7 cellular contexts compared by ENCODE assay signal in genomic region chr11:67372232-67372992, GRCh38. TPM values are rescaled to one million over a fixed set of nuclear protein-coding genes. Genes with fewer than 3 reads are reported as not detected.
DNase-seq lines count a peak whose midpoint lies in the region; ATAC-seq and TF ChIP-seq lines count a peak whose summit lies in the region.
"Had no signal": no experiment of that assay in that cellular context is flagged by ENCODE, and none has a peak within 500 bp of the region (broad histone marks: within the 10 kb centered on the region; RNA-seq: fewer than 3 reads in every experiment).

No MANE protein-coding gene starts in this region.

- no peaks in the 10 kb centered on the region for H3K36me3 ChIP-seq in Peyer's patch
- no peaks in the 10 kb centered on the region for H3K36me3 ChIP-seq in kidney epithelial cell (ENCODE audit: control insufficient read depth, insufficient read depth, low read length)

- no peak for ATAC-seq in GM21786 (IDR thresholded peaks at IDR 0.05; ENCODE audit: unreplicated experiment)

- no peaks in the 10 kb centered on the region for H3K9me3 ChIP-seq in Peyer's patch

- H3K27me3 ChIP-seq in Peyer's patch (no peaks in the 10 kb centered on the region), kidney epithelial cell (ENCODE audit: control insufficient read depth, insufficient read depth, low read length) (no peaks in the 10 kb centered on the region)

- peak overlapping the region; percentile 79 to 95 (median 89) for H3K4me3 ChIP-seq in Peyer's patch
- H3K4me3 ChIP-seq in kidney epithelial cell (ENCODE audit: low read depth, low read length) = peak overlapping the region; percentile 79

- peaks cover 3 to 61% (median 26%) of the 10 kb centered on the region in 4 donors for H3K4me1 ChIP-seq in Peyer's patch

- DNase-seq in AG08395 (ENCODE audit: low spot score) = peak; percentile 26
- peak in 2 of 3 donors; percentile 57 to 68 for DNase-seq in Peyer's patch
- no peak for DNase-seq in kidney epithelial cell (ENCODE audit: low read depth)
- no peak for DNase-seq in NCI-H524 (lab: John Stamatoyannopoulos, UW)
- no peak for DNase-seq in GM13977 (ENCODE audit: low spot score)

- no peak for TF ChIP-seq CTCF in Peyer's patch (IDR thresholded peaks at IDR 0.05)
- TF ChIP-seq CTCF in kidney epithelial cell (IDR thresholded peaks at IDR 0.05; ENCODE audit: insufficient read depth, low read length, poor library complexity, severe bottlenecking) = no peak
- TF ChIP-seq CTCF in GM13977 (IDR thresholded peaks at IDR 0.05; ENCODE audit: extremely low read depth, insufficient read depth, missing control alignments) = no peak

- H3K27ac ChIP-seq in Peyer's patch = peak overlapping the region; percentile 90 to 96 (median 94)

- no peak for TF ChIP-seq POLR2A in Peyer's patch (IDR thresholded peaks at IDR 0.05)

- in situ Hi-C loops in GM13977 (cut with MboI; ENCODE audit: low pct_unique_long_range_greater_than_20kb, low sequenced_read_pairs, unreplicated experiment) = no loop called here

RNA-seq across cellular contexts. Expression of gene CLCF1, which starts 1.0 kb away (rescaled TPM):
- 10 to 100 TPM in 2 of 4 donors, 1 to 10 TPM in 2; 1.2 to 14.9 (median 7.5) TPM for total RNA-seq in Peyer's patch
- total RNA-seq in kidney epithelial cell = 33.1 and 34.3 TPM in 2 replicates

RNA-seq across cellular contexts. Expression of gene POLD4, which starts 19.1 kb away (rescaled TPM):
- 100 to 1,000 TPM in 3 of 4 donors, 10 to 100 TPM in 1; 74.3 to 329 (median 272) TPM for total RNA-seq in Peyer's patch
- 70.7 and 75.5 TPM in 2 replicates for total RNA-seq in kidney epithelial cell

RNA-seq across cellular contexts. Expression of gene RAD9A, which starts 19.4 kb away (rescaled TPM):
- total RNA-seq in Peyer's patch = 10 to 100 TPM; 37.0 to 73.4 (median 61.6) TPM
- 8.3 and 13.6 TPM in 2 replicates for total RNA-seq in kidney epithelial cell

RNA-seq across cellular contexts. Expression of gene PPP1CA, which starts 29.2 kb away (rescaled TPM):
- 100 to 1,000 TPM; 156 to 213 (median 177) TPM for total RNA-seq in Peyer's patch
- 309 and 319 TPM in 2 replicates for total RNA-seq in kidney epithelial cell

RNA-seq across cellular contexts. Expression of gene TBC1D10C, which starts 31.5 kb away (rescaled TPM):
- total RNA-seq in Peyer's patch = 10 to 100 TPM in 2 of 4 donors, 1 to 10 TPM in 2; 5.6 to 53.6 (median 9.3) TPM
- 0.84 and 1.0 TPM in 2 replicates for total RNA-seq in kidney epithelial cell
- total RNA-seq: renal cortical epithelial cell had no signal

Comparison
In these comparisons a context has a peak if more than half of its experiments do, and no peak if none do; other contexts are left out.
1. DNase-seq: peak in AG08395 (single experiment) and Peyer's patch (2 of 3); none in kidney epithelial cell (single experiment), NCI-H524 (0 of 2) and GM13977 (single experiment).